12 cellular contexts compared by ENCODE assay signal in the genomic region with DNA sequence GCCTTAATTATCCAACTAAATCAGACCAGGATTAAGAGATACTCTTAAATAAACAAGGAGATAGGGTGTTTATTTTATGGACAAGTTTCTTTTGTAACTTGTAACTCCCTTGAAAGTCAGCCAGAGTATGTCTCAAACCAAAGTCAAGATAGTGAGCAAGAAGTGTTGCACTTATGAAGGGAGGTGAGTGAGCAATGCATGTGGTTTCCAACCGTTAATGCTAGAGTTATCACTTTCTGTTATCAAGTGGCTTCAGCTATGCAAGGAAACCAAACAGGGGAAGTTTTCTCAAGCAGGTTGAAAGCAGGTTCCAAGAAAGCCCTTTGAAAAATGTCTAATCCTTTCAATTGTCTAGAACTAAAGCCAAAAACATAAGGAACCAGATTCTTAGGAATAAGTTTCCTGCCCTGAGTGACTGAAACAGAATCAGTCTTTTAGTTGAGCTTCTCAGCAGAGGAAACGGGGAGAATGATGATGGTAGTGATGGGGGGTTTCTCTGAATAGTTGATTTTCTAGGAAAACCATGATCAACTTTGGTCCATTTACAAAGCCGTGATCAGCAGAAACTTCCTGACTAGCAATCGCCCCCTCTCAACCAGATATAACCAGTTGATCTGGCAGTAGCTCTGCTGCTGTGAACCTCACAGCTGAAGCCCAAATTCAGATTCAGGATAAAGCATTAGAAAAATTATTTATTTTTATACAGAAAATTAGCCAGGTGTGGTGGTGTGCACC.
DNase-seq lines count a peak whose midpoint lies in the region; ATAC-seq and TF ChIP-seq lines count a peak whose summit lies in the region.
"Had no signal": no experiment of that assay in that cellular context is flagged by ENCODE, and none has a peak within 500 bp of the region (broad histone marks: within the 10 kb centered on the region; RNA-seq: fewer than 3 reads in every experiment).

No MANE protein-coding gene starts in this region.

- no peak for TF ChIP-seq CTCF in GM20000 (IDR thresholded peaks at IDR 0.05; ENCODE audit: extremely low read depth, missing control alignments)

- DNase-seq in Daoy (ENCODE audit: low read depth) = peak; percentile 60
- peak; percentile 51 for DNase-seq in GM20000 (ENCODE audit: low spot score)
- peak; percentile 79 for DNase-seq in MV-4-11 (lab: John Stamatoyannopoulos, UW)
- no peak for DNase-seq in DMS114 treated with DMSO at 0.1 percent for 48 hours (lab: John Stamatoyannopoulos, UW; ENCODE audit: unreplicated experiment)
- DNase-seq in mucosa of gallbladder (ENCODE audit: low spot score) = no peak
- no peak for DNase-seq in NCI-H774 (lab: John Stamatoyannopoulos, UW)
- DNase-seq: activated naive CD8-positive, alpha-beta T cell treated with anti-CD3 and anti-CD28 coated beads, Interleukin-2, amount 10 ng/mL, durations not matched to agents 7 days and 5 days; NCI-H1436 treated with DMSO at 0.1 percent for 48 hours; uterus had no signal

- ATAC-seq in esophagus mucosa (peak; percentile 57), GM18873 (IDR thresholded peaks at IDR 0.05; ENCODE audit: low FRiP score, unreplicated experiment) (no peak)
- ATAC-seq: sciatic nerve had no signal

Comparison
In these comparisons a context has a peak if more than half of its experiments do, and no peak if none do; other contexts are left out.
1. DNase-seq: peak in Daoy (single experiment), GM20000 (single experiment) and MV-4-11 (single experiment); none in DMS114 treated with DMSO at 0.1 percent for 48 hours (single experiment), mucosa of gallbladder (single experiment) and NCI-H774 (single experiment).